ENCODE assay signal across 21 cellular contexts in the genomic region with DNA sequence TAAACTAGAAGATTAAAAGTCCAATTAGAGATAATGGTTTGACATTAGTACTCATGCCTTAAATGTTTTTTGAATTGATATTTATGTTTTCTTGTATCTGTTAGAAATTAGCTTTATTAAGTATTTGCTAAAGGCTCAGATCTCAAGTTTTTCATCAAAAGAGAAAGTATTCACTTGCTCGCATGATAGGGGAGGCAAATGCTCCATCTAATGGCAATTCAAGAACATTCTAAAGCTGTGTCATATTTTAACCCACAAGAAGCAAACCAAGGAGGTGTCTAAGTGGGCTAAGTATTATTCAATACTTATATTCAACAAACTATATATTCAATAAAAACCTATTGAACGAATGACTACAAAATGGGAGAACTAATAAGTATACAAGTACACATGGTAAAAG.
"Had no signal": no experiment of that assay in that cellular context is flagged by ENCODE, and none has a peak within 500 bp of the region (broad histone marks: within the 10 kb centered on the region; RNA-seq: fewer than 3 reads in every experiment).

No MANE protein-coding gene starts in this region.

- DNase-seq: dermis blood vessel endothelial cell; dorsolateral prefrontal cortex; effector CD4-positive, alpha-beta T cell; effector memory CD4-positive, alpha-beta T cell; erythroblast; esophagus squamous epithelium; foreskin fibroblast; foreskin melanocyte; gastrocnemius medialis; glutamatergic neuron; head of caudate nucleus; heart right ventricle; hippocampal formation; left cardiac atrium; left lung; left ventricle myocardium superior; lower lobe of right lung; mesendoderm; midbrain had no signal

- H3K4me3 ChIP-seq: coronary artery, dorsolateral prefrontal cortex, esophagus squamous epithelium, gastrocnemius medialis, heart right ventricle, left lung, lower lobe of right lung had no signal

- H3K36me3 ChIP-seq: esophagus squamous epithelium, gastrocnemius medialis, heart right ventricle, left lung, lower lobe of right lung had no signal

- H3K4me1 ChIP-seq: esophagus squamous epithelium, gastrocnemius medialis, heart right ventricle, left lung, lower lobe of right lung had no signal

- H3K27me3 ChIP-seq: dorsolateral prefrontal cortex, esophagus squamous epithelium, gastrocnemius medialis, heart right ventricle, left lung had no signal

- H3K9me3 ChIP-seq: esophagus squamous epithelium, gastrocnemius medialis had no signal

- H3K27ac ChIP-seq: coronary artery, dorsolateral prefrontal cortex, esophagus squamous epithelium, gastrocnemius medialis, heart right ventricle, left lung, lower lobe of right lung had no signal

- ATAC-seq: esophagus mucosa, gastrocnemius medialis, heart right ventricle, left cardiac atrium, left lung, left ventricle myocardium superior, lower lobe of right lung had no signal
